In genomic region chr7:3089493-3089892, GRCh38 we compare ENCODE assay signal across 9 cellular contexts. TPM values are rescaled to one million over a fixed set of nuclear protein-coding genes. Genes with fewer than 3 reads are reported as not detected.
A peak's percentile ranks its signal among the peaks of the same experiment; 100 is the strongest.
DNase-seq lines count a peak whose midpoint lies in the region; ATAC-seq, FAIRE-seq and TF ChIP-seq lines count a peak whose summit lies in the region.
"Had no signal": no experiment of that assay in that cellular context is flagged by ENCODE, and none has a peak within 500 bp of the region (broad histone marks: within the 10 kb centered on the region; RNA-seq: fewer than 3 reads in every experiment).

No MANE protein-coding gene starts in this region.

- H3K9ac ChIP-seq in HCT116 (ENCODE audit: low read length): no peak overlapping the region
- no peak overlapping the region for H3K9ac ChIP-seq in astrocyte (ENCODE audit: low read length)
- H3K9ac ChIP-seq in liver (ENCODE audit: low read depth in 1 of 2, low read length in 2 of 2): no peak overlapping the region

- H4K20me1 ChIP-seq in HCT116 (ENCODE audit: insufficient read depth) (no peaks in the 10 kb centered on the region), astrocyte (ENCODE audit: insufficient read depth, low read length) (no peaks in the 10 kb centered on the region)

- peaks cover 0 to 2% (median 0%) of the 10 kb centered on the region in 7 donors for H3K9me3 Mint-ChIP-seq in CD4-positive, CD25-positive, alpha-beta regulatory T cell
- H3K9me3 Mint-ChIP-seq in astrocyte (ENCODE audit: unreplicated experiment): no peaks in the 10 kb centered on the region
- H3K9me3 Mint-ChIP-seq in activated T-helper 17 cell treated with anti-CD3 and anti-CD28 coated beads, Interleukin-2, amount 50 U/mL, for 72 hours: no peaks in the 10 kb centered on the region

- TF ChIP-seq CTCF in HCT116 (IDR thresholded peaks at IDR 0.05 in 2 of 3, conservative IDR thresholded peaks at IDR 0.05 in 1 of 3; ENCODE audit: borderline replicate concordance in 1 of 3, insufficient read depth in 1 of 3, low read depth in 2 of 3, low read length in 2 of 3) (peak in 2 of 3 experiments; percentile 64 to 68; a peak in 4 of 6 replicates), astrocyte (IDR thresholded peaks at IDR 0.05; ENCODE audit: insufficient read depth, low read depth, low read length) (peak; percentile 43), liver (IDR thresholded peaks at IDR 0.05; ENCODE audit: low read depth, low read length, missing input control) (peak; percentile 27)

- CTCF ChIA-PET in HCT116 (lab: Charles Lee): interaction anchor here (1.2 kb wide), 1 partner anchor 111 kb away, joined by 6 read pairs; no protein-coding TSS in a partner anchor

- no peak overlapping the region for H3K4me3 ChIP-seq in CD4-positive, CD25-positive, alpha-beta regulatory T cell (ENCODE audit: low read depth, low read length)
- no peak overlapping the region for H3K4me3 ChIP-seq in HCT116 (replicated peaks in 1 of 2; ENCODE audit: low read depth in 1 of 2, low read length in 2 of 2)
- H3K4me3 ChIP-seq in astrocyte (ENCODE audit: insufficient read depth, low read depth, low read length): no peak overlapping the region
- no peak overlapping the region for H3K4me3 ChIP-seq in liver (ENCODE audit: low read depth in 1 of 3, low read length in 3 of 3)

- H2AFZ ChIP-seq in HCT116 (ENCODE audit: low read depth, low read length, poor library complexity, severe bottlenecking) (no peak overlapping the region), astrocyte (ENCODE audit: low read depth, low read length) (no peak overlapping the region)

- H3K4me1 ChIP-seq in CD4-positive, CD25-positive, alpha-beta regulatory T cell (ENCODE audit: control insufficient read depth, insufficient read depth, low read length, poor library complexity, severe bottlenecking): peaks cover 50% of the 10 kb centered on the region
- H3K4me1 ChIP-seq in HCT116 (ENCODE audit: control insufficient read depth in 1 of 2, insufficient read depth in 2 of 2, low read length in 2 of 2) (no peaks in the 10 kb centered on the region), astrocyte (ENCODE audit: insufficient read depth, low read length) (peaks cover 4% of the 10 kb centered on the region), liver (ENCODE audit: control insufficient read depth in 4 of 4, insufficient read depth in 4 of 4, low read length in 3 of 4) (no peaks in the 10 kb centered on the region)

- TF ChIP-seq RAD21 in HCT116 (IDR thresholded peaks at IDR 0.05; ENCODE audit: low read depth): peak; percentile 39
- TF ChIP-seq RAD21 in liver (IDR thresholded peaks at IDR 0.05): peak in 1 of 2 donors; percentile 24

- DNase-seq in CD4-positive, CD25-positive, alpha-beta regulatory T cell: peak in 1 of 3 donors; percentile 41
- DNase-seq in HCT116 (ENCODE audit: low read depth, low spot score) (no peak), astrocyte (ENCODE audit: low read depth) (no peak), NCI-H510A treated with DMSO at 0.1 percent for 48 hours (lab: John Stamatoyannopoulos, UW) (no peak), GM19239 (ENCODE audit: insufficient read length, low spot score) (no peak)
- DNase-seq: small intestine had no signal

- no peak overlapping the region for H3K4me3 Mint-ChIP-seq in CD4-positive, CD25-positive, alpha-beta regulatory T cell
- no peak overlapping the region for H3K4me3 Mint-ChIP-seq in astrocyte (ENCODE audit: unreplicated experiment)
- no peak overlapping the region for H3K4me3 Mint-ChIP-seq in activated T-helper 17 cell treated with anti-CD3 and anti-CD28 coated beads, Interleukin-2, amount 50 U/mL, for 72 hours

- peak overlapping the region in 2 of 3 donors; percentile 67 to 77 for H3K27ac Mint-ChIP-seq in CD4-positive, CD25-positive, alpha-beta regulatory T cell
- H3K27ac Mint-ChIP-seq in astrocyte (ENCODE audit: unreplicated experiment): no peak overlapping the region
- H3K27ac Mint-ChIP-seq in activated T-helper 17 cell treated with anti-CD3 and anti-CD28 coated beads, Interleukin-2, amount 50 U/mL, for 72 hours: no peak overlapping the region

- no peak overlapping the region for H3K27ac ChIP-seq in CD4-positive, CD25-positive, alpha-beta regulatory T cell (ENCODE audit: insufficient read depth, low read length, poor library complexity, severe bottlenecking)
- no peak overlapping the region for H3K27ac ChIP-seq in HCT116 (ENCODE audit: low read depth, low read length)
- no peak overlapping the region for H3K27ac ChIP-seq in astrocyte (ENCODE audit: low read depth, low read length)
- H3K27ac ChIP-seq in liver (ENCODE audit: low read depth in 1 of 2, low read length in 2 of 2): no peak overlapping the region

- WGBS in liver: 46% methylated on average over 11 of the region's 11 CpGs

- H3K79me2 ChIP-seq in HCT116 (ENCODE audit: insufficient read depth, low read length) (no peaks in the 10 kb centered on the region), astrocyte (ENCODE audit: insufficient read depth, low read length) (no peaks in the 10 kb centered on the region)

- intact Hi-C loops in HCT116 (cut with micrococcal nuclease): no loop called here

- peaks cover 25 to 53% (median 39%) of the 10 kb centered on the region in 4 donors for H3K4me1 Mint-ChIP-seq in CD4-positive, CD25-positive, alpha-beta regulatory T cell
- peaks cover 4% of the 10 kb centered on the region for H3K4me1 Mint-ChIP-seq in astrocyte (ENCODE audit: low read depth, unreplicated experiment)
- peaks cover 13% of the 10 kb centered on the region for H3K4me1 Mint-ChIP-seq in activated T-helper 17 cell treated with anti-CD3 and anti-CD28 coated beads, Interleukin-2, amount 50 U/mL, for 72 hours

- ATAC-seq in CD4-positive, CD25-positive, alpha-beta regulatory T cell (ENCODE audit: low read depth in 2 of 2): no peak
- ATAC-seq in HCT116 (peak; percentile 83), GM21528 (IDR thresholded peaks at IDR 0.05; ENCODE audit: low FRiP score, unreplicated experiment) (no peak)
- no peak for ATAC-seq in activated T-helper 17 cell treated with anti-CD3 and anti-CD28 coated beads, Interleukin-2, amount 50 U/mL, for 72 hours (replicated peaks)

- no peaks in the 10 kb centered on the region for H3K9me2 ChIP-seq in HCT116 (ENCODE audit: insufficient read depth)

- no TSS peak for BruUV-seq in HCT116 (replicated peaks; lab: Mats Ljungman, UMichigan)

- no peak for FAIRE-seq in astrocyte (lab: Jason Lieb, UNC)
- no peak for FAIRE-seq in GM19239 (lab: Jason Lieb, UNC)
- FAIRE-seq: small intestine had no signal

- RAD21 ChIA-PET in HCT116 (lab: Charles Lee; ENCODE audit: low non-redundant PET in 1 of 2, low total read pairs in 2 of 2, uncharacterized antibody in 2 of 2, unreplicated experiment in 2 of 2): no interaction called here

- H3K4me2 ChIP-seq in HCT116 (ENCODE audit: low read length) (no peak overlapping the region), astrocyte (ENCODE audit: low read length) (no peak overlapping the region)

- TF ChIP-seq POLR2A in HCT116 (IDR thresholded peaks at IDR 0.05; ENCODE audit: borderline replicate concordance, extremely low read depth, insufficient read depth, insufficient read length): no peak

- H3K9me3 ChIP-seq in CD4-positive, CD25-positive, alpha-beta regulatory T cell (ENCODE audit: control insufficient read depth in 2 of 2, low read length in 2 of 2): no peaks in the 10 kb centered on the region
- no peaks in the 10 kb centered on the region for H3K9me3 ChIP-seq in HCT116 (ENCODE audit: control insufficient read depth in 1 of 2, insufficient read depth in 1 of 2, low read depth in 1 of 2, low read length in 2 of 2)
- no peaks in the 10 kb centered on the region for H3K9me3 ChIP-seq in astrocyte (ENCODE audit: insufficient read depth, low read depth, low read length)
- no peaks in the 10 kb centered on the region for H3K9me3 ChIP-seq in liver (ENCODE audit: control insufficient read depth in 4 of 4, low read length in 3 of 4)

- no peaks in the 10 kb centered on the region for H3K36me3 ChIP-seq in CD4-positive, CD25-positive, alpha-beta regulatory T cell (ENCODE audit: control insufficient read depth, insufficient read depth, low read length)
- H3K36me3 ChIP-seq in HCT116 (ENCODE audit: control insufficient read depth in 1 of 2, insufficient read depth in 2 of 2, low read length in 2 of 2) (no peaks in the 10 kb centered on the region), astrocyte (ENCODE audit: insufficient read depth, low read length) (no peaks in the 10 kb centered on the region), liver (ENCODE audit: control insufficient read depth in 4 of 4, insufficient read depth in 3 of 4, low read depth in 1 of 4, low read length in 3 of 4) (no peaks in the 10 kb centered on the region)

- no peaks in the 10 kb centered on the region for H3K27me3 Mint-ChIP-seq in CD4-positive, CD25-positive, alpha-beta regulatory T cell
- peaks cover 15% of the 10 kb centered on the region for H3K27me3 Mint-ChIP-seq in astrocyte (ENCODE audit: low read depth, unreplicated experiment)
- H3K27me3 Mint-ChIP-seq in activated T-helper 17 cell treated with anti-CD3 and anti-CD28 coated beads, Interleukin-2, amount 50 U/mL, for 72 hours: no peaks in the 10 kb centered on the region

- H3K27me3 ChIP-seq in CD4-positive, CD25-positive, alpha-beta regulatory T cell (ENCODE audit: control insufficient read depth, insufficient read depth, low read length): no peaks in the 10 kb centered on the region
- 0 out of 2 replicates have a peak, but pooled peaks cover 8% of the 10 kb centered on the region for H3K27me3 ChIP-seq in HCT116 (ENCODE audit: insufficient read depth, low read length)
- peaks cover 4% of the 10 kb centered on the region for H3K27me3 ChIP-seq in astrocyte (ENCODE audit: insufficient read depth, low read length)
- no peaks in the 10 kb centered on the region for H3K27me3 ChIP-seq in liver (ENCODE audit: control insufficient read depth in 4 of 4, insufficient read depth in 4 of 4, low read length in 3 of 4)

- H3K36me3 Mint-ChIP-seq in CD4-positive, CD25-positive, alpha-beta regulatory T cell: no peaks in the 10 kb centered on the region
- no peaks in the 10 kb centered on the region for H3K36me3 Mint-ChIP-seq in astrocyte (ENCODE audit: low read depth, unreplicated experiment)
- H3K36me3 Mint-ChIP-seq in activated T-helper 17 cell treated with anti-CD3 and anti-CD28 coated beads, Interleukin-2, amount 50 U/mL, for 72 hours (ENCODE audit: low read depth): no peaks in the 10 kb centered on the region

- POLR2A ChIA-PET in HCT116 (lab: Charles Lee): no interaction called here

TF ChIP-seq in HCT116, 20 proteins besides CTCF, POLR2A, EP300 and RAD21 (continues in another document):
- TF ChIP-seq ZFX (IDR thresholded peaks at IDR 0.05): no peak
- no peak for TF ChIP-seq CBX3 (IDR thresholded peaks at IDR 0.05; ENCODE audit: low read depth)
- TF ChIP-seq CEBPB (IDR thresholded peaks at IDR 0.05; ENCODE audit: low read depth): no peak

TF ChIP-seq in liver, 16 proteins besides CTCF, POLR2A, EP300 and RAD21:
- no peak for TF ChIP-seq GABPA (IDR thresholded peaks at IDR 0.05 in 1 of 2, conservative IDR thresholded peaks at IDR 0.05 in 1 of 2)

RNA-seq across cellular contexts. Expression of gene CARD11, which starts 45.8 kb away (rescaled TPM):
- 118 TPM for total RNA-seq in CD4-positive, CD25-positive, alpha-beta regulatory T cell
- polyA plus RNA-seq in CD4-positive, CD25-positive, alpha-beta regulatory T cell: 10 to 100 TPM in 2 of 4 donors, 1 to 10 TPM in 2; 7.1 to 11.6 (median 10.0) TPM
- total RNA-seq in HCT116 (2021; ENCODE audit: unreplicated experiment) (0.57 TPM), astrocyte (6.6 and 9.5 TPM in 2 replicates), liver (1 to 10 TPM; 1.2 to 1.3 TPM)
- polyA plus RNA-seq in HCT116 (2012): 0.16 and 0.31 TPM in 2 replicates
- polyA plus RNA-seq in liver: under 1 TPM; 0.42 to 0.44 TPM
- total RNA-seq in activated T-helper 17 cell treated with anti-CD3 and anti-CD28 coated beads, Interleukin-2, amount 50 U/mL, for 72 hours: 100 to 1,000 TPM in 1 of 2 donors, 10 to 100 TPM in 1; 98.7 to 112 TPM

Comparison
In these comparisons a context has a peak if more than half of its experiments do, and no peak if none do; other contexts are left out.
1. H3K27ac Mint-ChIP-seq: peak in CD4-positive, CD25-positive, alpha-beta regulatory T cell (2 of 3); none in astrocyte (single experiment) and activated T-helper 17 cell treated with anti-CD3 and anti-CD28 coated beads, Interleukin-2, amount 50 U/mL, for 72 hours (single experiment).
2. Peak in every context shown above with its lines, with median percentiles within 50 percentile points of each other: CTCF ChIP-seq.